Comparison of ENCODE assay signal across 13 cellular contexts in genomic region chr10:96992721-96993120, GRCh38.
DNase-seq lines count a peak whose midpoint lies in the region; ATAC-seq lines count a peak whose summit lies in the region.
"Had no signal": no experiment of that assay in that cellular context is flagged by ENCODE, and none has a peak within 500 bp of the region (broad histone marks: within the 10 kb centered on the region; RNA-seq: fewer than 3 reads in every experiment).

No MANE protein-coding gene starts in this region.

- H3K27ac Mint-ChIP-seq in naive B cell = peak overlapping the region in 4 of 6 donors; percentile 12 to 70 (median 52)
- H3K27ac Mint-ChIP-seq: activated naive CD8-positive, alpha-beta T cell treated with anti-CD3 and anti-CD28 coated beads for 36 hours; CD8-positive, alpha-beta T cell had no signal

- H3K9me3 Mint-ChIP-seq in naive B cell = no peaks in the 10 kb centered on the region
- H3K9me3 Mint-ChIP-seq: activated naive CD8-positive, alpha-beta T cell treated with anti-CD3 and anti-CD28 coated beads for 36 hours; CD8-positive, alpha-beta T cell had no signal

- ATAC-seq in GM19324 (IDR thresholded peaks at IDR 0.05; ENCODE audit: low FRiP score, unreplicated experiment) = peak; percentile 52
- ATAC-seq in GM21723 (IDR thresholded peaks at IDR 0.05; ENCODE audit: unreplicated experiment) = peak; percentile 67
- peak; percentile 48 for ATAC-seq in HG03108 (IDR thresholded peaks at IDR 0.05; ENCODE audit: unreplicated experiment)
- no peak for ATAC-seq in naive B cell (ENCODE audit: low read depth in 2 of 2)
- ATAC-seq: CD8-positive, alpha-beta T cell had no signal

- peaks cover 6 to 10% (median 7%) of the 10 kb centered on the region in 3 donors for H3K4me1 Mint-ChIP-seq in naive B cell

- no peaks in the 10 kb centered on the region for H3K27me3 Mint-ChIP-seq in naive B cell
- H3K27me3 Mint-ChIP-seq: activated naive CD8-positive, alpha-beta T cell treated with anti-CD3 and anti-CD28 coated beads for 36 hours had no signal

- no peaks in the 10 kb centered on the region for H3K36me3 Mint-ChIP-seq in naive B cell
- H3K36me3 Mint-ChIP-seq: CD8-positive, alpha-beta T cell had no signal

- peak overlapping the region in 1 of 8 donors; percentile 35 for H3K4me3 Mint-ChIP-seq in naive B cell
- H3K4me3 Mint-ChIP-seq: activated naive CD8-positive, alpha-beta T cell treated with anti-CD3 and anti-CD28 coated beads for 36 hours; CD8-positive, alpha-beta T cell had no signal

- DNase-seq in naive B cell (no peak), DMS114 treated with DMSO at 0.1 percent for 48 hours (lab: John Stamatoyannopoulos, UW; ENCODE audit: unreplicated experiment) (no peak), NCI-H2029 (lab: John Stamatoyannopoulos, UW) (no peak), NCI-H1048 (lab: John Stamatoyannopoulos, UW) (no peak)
- no peak for DNase-seq in stimulated activated CD4-positive, alpha-beta T cell treated with anti-CD3 and anti-CD28 coated beads, Interleukin-12 subunit alpha, Interleukin-12 subunit beta, amount 100 ng/mL, for 4 hours
- DNase-seq: activated naive CD8-positive, alpha-beta T cell treated with anti-CD3 and anti-CD28 coated beads for 36 hours; caudate nucleus; CD8-positive, alpha-beta T cell; GF-D8; WERI-Rb-1 had no signal

Comparison
In these comparisons a context has a peak if more than half of its experiments do, and no peak if none do; other contexts are left out.
1. ATAC-seq: peak in GM19324 (single experiment), GM21723 (single experiment) and HG03108 (single experiment); none in naive B cell (0 of 2).